ENCODE assay signal across 2 cellular contexts in genomic region chr9:86061972-86062739, GRCh38.
A peak's percentile ranks its signal among the peaks of the same experiment; 100 is the strongest.
TF ChIP-seq lines count a peak whose summit lies in the region.

No MANE protein-coding gene starts in this region.

TF ChIP-seq in A549, 52 proteins besides CTCF, POLR2A, EP300 and RAD21:
- TF ChIP-seq ZNF302 (CRISPR knock-in tag; IDR thresholded peaks at IDR 0.05) = no peak
- TF ChIP-seq EHF (CRISPR knock-in tag; IDR thresholded peaks at IDR 0.05) = no peak
TF ChIP-seq in A549: peak in this region for 0.

TF ChIP-seq in HepG2, 621 proteins besides CTCF, POLR2A, EP300 and RAD21:
- TF ChIP-seq ZNF138 (CRISPR knock-in tag; IDR thresholded peaks at IDR 0.05; ENCODE audit: low read depth) (no peak), NCOA2 (CRISPR knock-in tag; IDR thresholded peaks at IDR 0.05) (no peak), PCBP2 (optimal IDR thresholded peaks at IDR 0.05; ENCODE audit: low read depth, low read length, poor library complexity, severe bottlenecking) (peak; percentile 68)
